ENCODE assay signal across 24 cellular contexts in genomic region chr3:99851955-99852354, GRCh38.
"Had no signal": no experiment of that assay in that cellular context is flagged by ENCODE, and none has a peak within 500 bp of the region (broad histone marks: within the 10 kb centered on the region; RNA-seq: fewer than 3 reads in every experiment).

No MANE protein-coding gene starts in this region.

- H3K27ac ChIP-seq: left ventricle myocardium inferior, neural progenitor cell, neutrophil, parathyroid adenoma, psoas muscle, right atrium auricular region, right lobe of liver, skin epidermis, spleen, suprapubic skin, thoracic aorta, tibial artery, upper lobe of right lung had no signal

- H3K9me3 ChIP-seq: neutrophil, psoas muscle, right atrium auricular region, right lobe of liver, spleen, suprapubic skin, upper lobe of right lung had no signal

- ATAC-seq: natural killer cell; psoas muscle; right lobe of liver; stimulated activated effector memory CD8-positive, alpha-beta T cell treated with anti-CD3 and anti-CD28 coated beads, Interleukin-12 subunit alpha, Interleukin-12 subunit beta, amount 100 ng/mL, for 72 hours; upper lobe of right lung had no signal

- H3K9ac ChIP-seq: neural progenitor cell, parathyroid adenoma had no signal

- H3K4me3 ChIP-seq: left ventricle myocardium inferior, lung, neural progenitor cell, psoas muscle, right atrium auricular region, right lobe of liver, skin epidermis, spleen, suprapubic skin, thoracic aorta, tibial artery, upper lobe of right lung had no signal

- H3K4me1 ChIP-seq: parathyroid adenoma, spleen, upper lobe of right lung had no signal

- H3K36me3 ChIP-seq: neural progenitor cell, neutrophil, right lobe of liver, upper lobe of right lung had no signal

- H2AFZ ChIP-seq: neural progenitor cell, parathyroid adenoma had no signal

- DNase-seq: islet precursor cell; left ventricle myocardium inferior; mesendoderm; naive B cell; natural killer cell; nephron progenitor cell; occipital lobe; psoas muscle; right lobe of liver; spleen; stimulated activated CD4-positive, alpha-beta T cell treated with anti-CD3 and anti-CD28 coated beads, Interleukin-4, amount 100 ng/mL, for 24 hours; stimulated activated naive CD4-positive, alpha-beta T cell; tibial artery; trophoblast cell; upper lobe of right lung had no signal

- H3K27me3 ChIP-seq: neural progenitor cell, neutrophil, right atrium auricular region, right lobe of liver, spleen, suprapubic skin, tibial artery, upper lobe of right lung had no signal

- H3K4me2 ChIP-seq: neural progenitor cell had no signal
